Comparison of ENCODE assay signal across 9 cellular contexts in the genomic region with DNA sequence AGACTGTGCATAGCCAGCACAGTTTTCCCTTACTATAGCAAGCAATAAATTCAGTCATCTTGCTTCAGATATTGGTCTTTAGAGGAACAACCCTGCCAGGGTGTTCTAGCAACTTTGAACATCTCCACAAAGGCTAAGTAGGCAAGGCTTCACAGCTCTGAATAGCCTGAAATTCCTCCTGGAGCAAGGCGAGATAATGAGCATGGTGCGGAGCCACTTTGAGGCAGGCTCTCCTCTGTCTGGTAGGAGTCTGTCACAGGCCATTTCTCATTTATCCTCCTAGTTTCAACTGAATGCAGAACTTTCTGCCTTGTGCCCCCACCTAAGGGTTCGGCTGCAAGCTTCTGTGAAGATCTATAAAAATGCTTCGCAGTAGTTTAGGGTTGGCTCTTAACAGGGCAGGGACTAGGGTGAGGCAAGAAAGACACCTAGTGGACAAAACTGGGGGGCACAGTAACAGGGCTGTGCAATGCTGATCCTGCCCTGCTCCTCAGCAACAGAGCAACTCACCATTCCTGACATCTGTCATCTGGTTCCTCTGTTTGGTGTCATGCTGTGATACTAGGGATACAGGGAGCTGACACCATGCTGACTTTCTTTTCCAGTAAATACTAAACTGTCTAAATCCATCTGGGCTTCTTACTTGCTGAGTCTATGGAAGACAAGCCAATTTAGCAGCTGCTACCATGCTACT. TPM values are rescaled to one million over a fixed set of nuclear protein-coding genes. Genes with fewer than 3 reads are reported as not detected.
DNase-seq lines count a peak whose midpoint lies in the region; ATAC-seq lines count a peak whose summit lies in the region.
"Had no signal": no experiment of that assay in that cellular context is flagged by ENCODE, and none has a peak within 500 bp of the region (broad histone marks: within the 10 kb centered on the region; RNA-seq: fewer than 3 reads in every experiment).

No MANE protein-coding gene starts in this region.

- H3K4me1 ChIP-seq in iPS DF 6.9 (ENCODE audit: control insufficient read depth, insufficient read depth, low read length): no peaks in the 10 kb centered on the region
- no peaks in the 10 kb centered on the region for H3K4me1 ChIP-seq in effector memory CD4-positive, alpha-beta T cell (ENCODE audit: control insufficient read depth, insufficient read depth, low read length, poor library complexity, severe bottlenecking)
- H3K4me1 ChIP-seq: BLaER1 treated with 17β-estradiol and CSF1 and Interleukin-3, amounts not matched to agents 10 nM and 100 nM had no signal

- no peaks in the 10 kb centered on the region for H3K36me3 ChIP-seq in MG63
- H3K36me3 ChIP-seq in iPS DF 6.9 (ENCODE audit: control insufficient read depth, insufficient read depth, low read length): no peaks in the 10 kb centered on the region
- H3K36me3 ChIP-seq in effector memory CD4-positive, alpha-beta T cell (ENCODE audit: control insufficient read depth, insufficient read depth, low read length): no peaks in the 10 kb centered on the region
- H3K36me3 ChIP-seq: BLaER1 treated with 17β-estradiol and CSF1 and Interleukin-3, amounts not matched to agents 10 nM and 100 nM had no signal

- no peak overlapping the region for H3K27ac Mint-ChIP-seq in T-helper 17 cell
- H3K27ac Mint-ChIP-seq in activated T-helper 2 cell treated with anti-CD3 and anti-CD28 coated beads, Interferon-gamma antibody, Interleukin-2, Interleukin-4, amounts not matched to agents 10 μg/mL and 5 μg/mL and 100 μg/mL, durations not matched to agents 14 hours and 24 hours and 36 hours: no peak overlapping the region

- H3K27me3 Mint-ChIP-seq in T-helper 17 cell: peaks cover 67% of the 10 kb centered on the region
- H3K27me3 Mint-ChIP-seq in activated T-helper 2 cell treated with anti-CD3 and anti-CD28 coated beads, Interferon-gamma antibody, Interleukin-2, Interleukin-4, amounts not matched to agents 10 μg/mL and 5 μg/mL and 100 μg/mL, durations not matched to agents 14 hours and 24 hours and 36 hours (ENCODE audit: low read depth): peaks cover 6% of the 10 kb centered on the region

- no peak overlapping the region for H3K27ac ChIP-seq in iPS DF 6.9 (ENCODE audit: low read length)
- H3K27ac ChIP-seq in effector memory CD4-positive, alpha-beta T cell (ENCODE audit: insufficient read depth, low read length, poor library complexity, severe bottlenecking): no peak overlapping the region
- H3K27ac ChIP-seq: BLaER1 treated with 17β-estradiol and CSF1 and Interleukin-3, amounts not matched to agents 10 nM and 100 nM had no signal

- no peaks in the 10 kb centered on the region for H3K9me3 Mint-ChIP-seq in activated T-helper 2 cell treated with anti-CD3 and anti-CD28 coated beads, Interferon-gamma antibody, Interleukin-2, Interleukin-4, amounts not matched to agents 10 μg/mL and 5 μg/mL and 100 μg/mL, durations not matched to agents 14 hours and 24 hours and 36 hours

- no peak overlapping the region for H3K4me3 Mint-ChIP-seq in T-helper 17 cell
- H3K4me3 Mint-ChIP-seq in activated T-helper 2 cell treated with anti-CD3 and anti-CD28 coated beads, Interferon-gamma antibody, Interleukin-2, Interleukin-4, amounts not matched to agents 10 μg/mL and 5 μg/mL and 100 μg/mL, durations not matched to agents 14 hours and 24 hours and 36 hours (ENCODE audit: low read depth): no peak overlapping the region

- H3K9me3 ChIP-seq in MG63: no peaks in the 10 kb centered on the region
- H3K9me3 ChIP-seq in T-helper 17 cell (ENCODE audit: control insufficient read depth, low read length, poor library complexity, severe bottlenecking): no peaks in the 10 kb centered on the region
- no peaks in the 10 kb centered on the region for H3K9me3 ChIP-seq in iPS DF 6.9 (ENCODE audit: control insufficient read depth, insufficient read depth, low read length)
- H3K9me3 ChIP-seq in effector memory CD4-positive, alpha-beta T cell (ENCODE audit: control insufficient read depth, low read length): no peaks in the 10 kb centered on the region
- H3K9me3 ChIP-seq: BLaER1 treated with 17β-estradiol and CSF1 and Interleukin-3, amounts not matched to agents 10 nM and 100 nM had no signal

- DNase-seq in NCI-H2081 (lab: John Stamatoyannopoulos, UW): peak; percentile 27 to 74
- DNase-seq in NCI-H2081 treated with DMSO at 0.1 percent for 48 hours (lab: John Stamatoyannopoulos, UW): no peak
- peak; percentile 16 for DNase-seq in MG63
- DNase-seq in T-helper 17 cell: no peak
- peak; percentile 33 for DNase-seq in iPS DF 6.9 (ENCODE audit: low read depth, low spot score)
- DNase-seq in activated T-helper 2 cell treated with anti-CD3 and anti-CD28 coated beads, Interferon-gamma antibody, Interleukin-2, Interleukin-4, amounts not matched to agents 10 μg/mL and 5 μg/mL and 100 μg/mL, durations not matched to agents 14 hours and 24 hours and 36 hours (ENCODE audit: low spot score): no peak
- DNase-seq in effector memory CD4-positive, alpha-beta T cell: no peak

- ATAC-seq in T-helper 17 cell (peak; percentile 25), HG03571 (IDR thresholded peaks at IDR 0.05; ENCODE audit: unreplicated experiment) (no peak)

- H3K27me3 ChIP-seq in MG63 (peaks cover 32% of the 10 kb centered on the region), iPS DF 6.9 (ENCODE audit: control insufficient read depth, insufficient read depth, low read length) (no peaks in the 10 kb centered on the region)
- H3K27me3 ChIP-seq in effector memory CD4-positive, alpha-beta T cell (replicated peaks; ENCODE audit: control insufficient read depth, insufficient read depth, low read length, poor library complexity, severe bottlenecking): peaks cover 7% of the 10 kb centered on the region
- H3K27me3 ChIP-seq: BLaER1 treated with 17β-estradiol and CSF1 and Interleukin-3, amounts not matched to agents 10 nM and 100 nM had no signal

- intact Hi-C loops in activated T-helper 2 cell treated with anti-CD3 and anti-CD28 coated beads, Interferon-gamma antibody, Interleukin-2, Interleukin-4, amounts not matched to agents 10 μg/mL and 5 μg/mL and 100 μg/mL, durations not matched to agents 14 hours and 24 hours and 36 hours (cut with micrococcal nuclease): no loop called here

- H3K4me3 ChIP-seq in MG63 (no peak overlapping the region), iPS DF 6.9 (ENCODE audit: low read length) (no peak overlapping the region)
- no peak overlapping the region for H3K4me3 ChIP-seq in effector memory CD4-positive, alpha-beta T cell (ENCODE audit: insufficient read depth, low read depth, low read length, poor library complexity, severe bottlenecking)
- H3K4me3 ChIP-seq: BLaER1 treated with 17β-estradiol and CSF1 and Interleukin-3, amounts not matched to agents 10 nM and 100 nM had no signal

- no peaks in the 10 kb centered on the region for H3K4me1 Mint-ChIP-seq in T-helper 17 cell
- no peaks in the 10 kb centered on the region for H3K4me1 Mint-ChIP-seq in activated T-helper 2 cell treated with anti-CD3 and anti-CD28 coated beads, Interferon-gamma antibody, Interleukin-2, Interleukin-4, amounts not matched to agents 10 μg/mL and 5 μg/mL and 100 μg/mL, durations not matched to agents 14 hours and 24 hours and 36 hours (ENCODE audit: low read depth)

- H3K36me3 Mint-ChIP-seq in T-helper 17 cell (ENCODE audit: low read depth): no peaks in the 10 kb centered on the region
- H3K36me3 Mint-ChIP-seq in activated T-helper 2 cell treated with anti-CD3 and anti-CD28 coated beads, Interferon-gamma antibody, Interleukin-2, Interleukin-4, amounts not matched to agents 10 μg/mL and 5 μg/mL and 100 μg/mL, durations not matched to agents 14 hours and 24 hours and 36 hours (ENCODE audit: low read depth): no peaks in the 10 kb centered on the region

- no CpG with 5 or more reads among the region's 4 CpGs for WGBS in iPS DF 6.9 (ENCODE audit: insufficient coverage, insufficient read length)

RNA-seq across cellular contexts. Expression of a gene that starts 16.6 kb away (rescaled TPM):
- 2.2 and 5.6 TPM in 2 replicates for total RNA-seq in MG63 (2014; rRNA removed; shearing (Covaris generic); ENCODE audit: low replicate concordance)
- 1 to 10 TPM in 1 of 2 donors, under 1 TPM in 1; 0.90 to 1.1 TPM for total RNA-seq in T-helper 17 cell
- total RNA-seq in activated T-helper 2 cell treated with anti-CD3 and anti-CD28 coated beads, Interferon-gamma antibody, Interleukin-2, Interleukin-4, amounts not matched to agents 10 μg/mL and 5 μg/mL and 100 μg/mL, durations not matched to agents 14 hours and 24 hours and 36 hours: 2.9 and 3.2 TPM in 2 replicates

Comparison
In these comparisons a context has a peak if more than half of its experiments do, and no peak if none do; other contexts are left out.
1. DNase-seq: peak in NCI-H2081 (2 of 2), MG63 (single experiment) and iPS DF 6.9 (single experiment); none in NCI-H2081 treated with DMSO at 0.1 percent for 48 hours (single experiment), T-helper 17 cell (0 of 3), activated T-helper 2 cell treated with anti-CD3 and anti-CD28 coated beads, Interferon-gamma antibody, Interleukin-2, Interleukin-4, amounts not matched to agents 10 μg/mL and 5 μg/mL and 100 μg/mL, durations not matched to agents 14 hours and 24 hours and 36 hours (single experiment) and effector memory CD4-positive, alpha-beta T cell (0 of 3).